8 cellular contexts compared by ENCODE assay signal in genomic region chr13:30422056-30422914, GRCh38. TPM values are rescaled to one million over a fixed set of nuclear protein-coding genes. Genes with fewer than 3 reads are reported as not detected.
DNase-seq lines count a peak whose midpoint lies in the region; ATAC-seq and TF ChIP-seq lines count a peak whose summit lies in the region.

Gene UBE2L5, plus strand, starts transcription at chr13:30422493. Its CDS starts 5,498 bp downstream, at chr13:30427991.

- DNase-seq in LHCN-M2 (ENCODE audit: low read depth) (peak; percentile 50), astrocyte of the hippocampus (ENCODE audit: low read depth, low spot score) (peak; percentile 86), hypothalamus (lab: John Stamatoyannopoulos, UW) (peak in 49 of 51 donors; percentile 5 to 83 (median 61)), renal cortical epithelial cell (ENCODE audit: low read depth) (peak; percentile 76), COLO829 (ENCODE audit: low spot score) (no peak)

- peaks cover 2% of the 10 kb centered on the region for H3K36me3 Mint-ChIP-seq in T-helper 1 cell treated with Interleukin-12 subunit alpha and Interleukin-12 subunit beta and Interleukin-4 antibody, amounts not matched to agents 30 μg/mL and 1 μg/mL, for 36 hours (ENCODE audit: low read depth)

- peak; percentile 76 for ATAC-seq in GM21528 (IDR thresholded peaks at IDR 0.05; ENCODE audit: low FRiP score, unreplicated experiment)

- H3K27me3 Mint-ChIP-seq in T-helper 1 cell treated with Interleukin-12 subunit alpha and Interleukin-12 subunit beta and Interleukin-4 antibody, amounts not matched to agents 30 μg/mL and 1 μg/mL, for 36 hours (ENCODE audit: low read depth), result peaks cover 2% of the 10 kb centered on the region

- peak within 1 kb of the TSS; percentile 90 for H3K4me3 Mint-ChIP-seq in T-helper 1 cell treated with Interleukin-12 subunit alpha and Interleukin-12 subunit beta and Interleukin-4 antibody, amounts not matched to agents 30 μg/mL and 1 μg/mL, for 36 hours

- H3K4me1 ChIP-seq in DOHH2 (ENCODE audit: control insufficient read depth, low read length), result peaks cover 77% of the 10 kb centered on the region

- H4K20me1 ChIP-seq in DOHH2 (ENCODE audit: control insufficient read depth, insufficient read depth, low read depth, low read length), result no peaks in the 10 kb centered on the region

- peaks cover 69% of the 10 kb centered on the region for H3K79me2 ChIP-seq in DOHH2 (ENCODE audit: control insufficient read depth, low read length)

- no peaks in the 10 kb centered on the region for H3K9me2 ChIP-seq in DOHH2 (replicated peaks; ENCODE audit: control insufficient read depth, low read length)

- H3K4me3 ChIP-seq in DOHH2 (ENCODE audit: low read length), result peak within 1 kb of the TSS; percentile 94

- no peaks in the 10 kb centered on the region for H3K27me3 ChIP-seq in DOHH2 (ENCODE audit: control insufficient read depth, low read length)

- H3K4me1 Mint-ChIP-seq in T-helper 1 cell treated with Interleukin-12 subunit alpha and Interleukin-12 subunit beta and Interleukin-4 antibody, amounts not matched to agents 30 μg/mL and 1 μg/mL, for 36 hours (ENCODE audit: low read depth), result peaks cover 23% of the 10 kb centered on the region

- H3F3A ChIP-seq in DOHH2 (ENCODE audit: control insufficient read depth, insufficient read depth), result peaks cover 45% of the 10 kb centered on the region

- H3K4me2 ChIP-seq in DOHH2 (ENCODE audit: low read length), result peak within 1 kb of the TSS; percentile 81

- TF ChIP-seq CTCF in DOHH2 (IDR thresholded peaks at IDR 0.05; ENCODE audit: low read depth, low read length, poor library complexity, severe bottlenecking), result no peak

- no peaks in the 10 kb centered on the region for H3K9me3 Mint-ChIP-seq in T-helper 1 cell treated with Interleukin-12 subunit alpha and Interleukin-12 subunit beta and Interleukin-4 antibody, amounts not matched to agents 30 μg/mL and 1 μg/mL, for 36 hours

- peaks cover 31% of the 10 kb centered on the region for H3K36me3 ChIP-seq in DOHH2 (ENCODE audit: control insufficient read depth, low read length)

- peak within 1 kb of the TSS; percentile 99 for H3K27ac ChIP-seq in DOHH2 (ENCODE audit: low read depth, low read length)

- H3K27ac Mint-ChIP-seq in T-helper 1 cell treated with Interleukin-12 subunit alpha and Interleukin-12 subunit beta and Interleukin-4 antibody, amounts not matched to agents 30 μg/mL and 1 μg/mL, for 36 hours, result peak within 1 kb of the TSS; percentile 90

- no peaks in the 10 kb centered on the region for H3K9me3 ChIP-seq in DOHH2 (ENCODE audit: control insufficient read depth, insufficient read depth, low read length)

RNA-seq across cellular contexts. Expression of gene UBE2L5, which starts in this region (rescaled TPM):
- not detected in 2 replicates for total RNA-seq in LHCN-M2 (2014; rRNA removed)
- polyA plus RNA-seq in LHCN-M2 (2012), result 0.84 TPM
- not detected in 2 replicates for total RNA-seq in renal cortical epithelial cell

Comparison
In these comparisons a context has a peak if more than half of its experiments do, and no peak if none do; other contexts are left out.
1. Peak in DNase-seq in LHCN-M2; RNA of the gene not detected or under 1 TPM.
2. Peak in DNase-seq in renal cortical epithelial cell; RNA of the gene not detected or under 1 TPM.